In the genomic region with DNA sequence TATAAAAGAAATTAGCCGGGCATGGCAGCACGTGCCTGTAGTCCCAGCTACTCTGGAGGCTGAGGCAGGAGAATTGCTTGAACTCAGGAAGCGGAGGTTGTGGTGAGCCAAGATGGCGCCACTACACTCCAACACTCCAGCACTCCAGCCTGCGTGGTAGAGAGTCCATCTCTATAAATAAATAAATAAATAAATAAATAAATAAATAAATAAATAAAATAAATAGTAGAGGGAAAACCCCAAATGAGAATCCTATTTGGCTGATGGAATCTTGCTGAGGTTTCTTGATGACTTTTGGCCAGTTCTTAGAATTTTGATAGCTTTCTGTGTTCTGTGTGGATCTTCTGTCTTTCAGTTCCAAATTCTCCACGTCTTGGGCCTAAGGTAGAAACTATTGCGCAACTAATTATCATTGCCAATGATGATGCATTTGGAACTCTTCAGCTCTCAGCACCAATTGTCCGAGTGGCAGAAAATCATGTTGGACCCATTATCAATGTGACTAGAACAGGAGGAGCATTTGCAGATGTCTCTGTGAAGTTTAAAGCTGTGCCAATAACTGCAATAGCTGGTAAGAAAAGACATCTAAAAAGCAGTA, we compare ENCODE assay signal across 35 cellular contexts.
"Had no signal": no experiment of that assay in that cellular context is flagged by ENCODE, and none has a peak within 500 bp of the region (broad histone marks: within the 10 kb centered on the region; RNA-seq: fewer than 3 reads in every experiment).

No MANE protein-coding gene starts in this region.

- H3K27me3 ChIP-seq: adrenal gland, body of pancreas, brain microvascular endothelial cell, breast epithelium had no signal

- H3K9me3 Mint-ChIP-seq: activated CD4-positive, alpha-beta memory T cell treated with anti-CD3 and anti-CD28 coated beads for 36 hours; activated CD4-positive, alpha-beta T cell treated with anti-CD3 and anti-CD28 coated beads, Interleukin-2, amount 10 ng/mL, durations not matched to agents 24 days and 14 days; activated CD8-positive, alpha-beta T cell treated with anti-CD3 and anti-CD28 coated beads for 36 hours; activated naive CD4-positive, alpha-beta T cell treated with anti-CD3 and anti-CD28 coated beads for 36 hours; activated T-helper 17 cell treated with anti-CD3 and anti-CD28 coated beads, Interleukin-2, amount 50 U/mL, for 72 hours; T-helper 2 cell treated with Interferon-gamma antibody and Interleukin-4, amounts not matched to agents 5 μg/mL and 100 μg/mL, for 36 hours had no signal

- H3K27me3 Mint-ChIP-seq: activated B cell treated with CpG ODN at 0.5 μM for 24 hours; activated CD4-positive, alpha-beta memory T cell treated with anti-CD3 and anti-CD28 coated beads for 36 hours; activated CD4-positive, alpha-beta T cell treated with anti-CD3 and anti-CD28 coated beads, Interleukin-2, amount 10 ng/mL, durations not matched to agents 24 days and 14 days; activated naive CD8-positive, alpha-beta T cell treated with anti-CD3 and anti-CD28 coated beads for 36 hours; activated T-cell treated with anti-CD3 and anti-CD28 coated beads, Interleukin-2, amount 50 U/mL, for 24 hours; activated T-helper 17 cell treated with anti-CD3 and anti-CD28 coated beads, Interleukin-2, amount 50 U/mL, for 72 hours had no signal

- H3K36me3 Mint-ChIP-seq: activated CD4-positive, alpha-beta memory T cell treated with anti-CD3 and anti-CD28 coated beads for 36 hours; activated naive CD4-positive, alpha-beta T cell treated with anti-CD3 and anti-CD28 coated beads, Interleukin-2, amount 50 U/mL, for 72 hours; activated naive CD8-positive, alpha-beta T cell treated with anti-CD3 and anti-CD28 coated beads for 36 hours had no signal

- FAIRE-seq: astrocyte, TTC549 had no signal

- H3K27ac ChIP-seq: adrenal gland, body of pancreas, brain microvascular endothelial cell, breast epithelium, VCaP had no signal

- H3K4me3 ChIP-seq: adrenal gland, body of pancreas, breast epithelium had no signal

- H3K4me1 ChIP-seq: adrenal gland, body of pancreas, breast epithelium had no signal

- H3K9me3 ChIP-seq: adrenal gland, body of pancreas, breast epithelium had no signal

- H3K4me1 Mint-ChIP-seq: activated B cell treated with CpG ODN at 0.5 μM for 24 hours; activated CD4-positive, alpha-beta T cell treated with anti-CD3 and anti-CD28 coated beads, Interleukin-2, amount 10 ng/mL, durations not matched to agents 24 days and 14 days; activated naive CD8-positive, alpha-beta T cell treated with anti-CD3 and anti-CD28 coated beads for 36 hours; activated T-helper 17 cell treated with anti-CD3 and anti-CD28 coated beads, Interleukin-2, amount 50 U/mL, for 72 hours had no signal

- DNase-seq: activated B cell treated with CpG ODN at 0.5 μM for 24 hours; activated CD4-positive, alpha-beta memory T cell treated with anti-CD3 and anti-CD28 coated beads for 36 hours; activated CD4-positive, alpha-beta T cell treated with anti-CD3 and anti-CD28 coated beads for 4 hours; activated CD4-positive, alpha-beta T cell treated with anti-CD3 and anti-CD28 coated beads, Interleukin-2, amount 10 ng/mL, durations not matched to agents 24 days and 14 days; activated CD4-positive, alpha-beta T cell treated with anti-CD3 and anti-CD28 coated beads, Interleukin-2, amount 50 U/mL, for 1 hour; activated CD4-positive, alpha-beta T cell treated with anti-CD3 and anti-CD28 coated beads, Interleukin-2, amount 50 U/mL, for 4 hours; activated CD4-positive, CD25-positive, alpha-beta regulatory T cell treated with anti-CD3 and anti-CD28 coated beads, Interleukin-2, amount 50 U/mL, for 72 hours; activated CD8-positive, alpha-beta memory T cell treated with anti-CD3 and anti-CD28 coated beads, Interleukin-2, amount 50 U/mL, for 4 hours; activated CD8-positive, alpha-beta T cell treated with anti-CD3 and anti-CD28 coated beads for 36 hours; activated effector memory CD4-positive, alpha-beta T cell treated with anti-CD3 and anti-CD28 coated beads, Interleukin-2, amount 50 U/mL, for 16 hours; activated gamma-delta T cell treated with Interleukin-2 at 50 U/mL for 16 hours; activated naive CD4-positive, alpha-beta T cell; activated naive CD4-positive, alpha-beta T cell treated with anti-CD3 and anti-CD28 coated beads for 36 hours; activated naive CD4-positive, alpha-beta T cell treated with anti-CD3 and anti-CD28 coated beads, Interleukin-2, amount 50 U/mL, for 16 hours; activated naive CD8-positive, alpha-beta T cell treated with anti-CD3 and anti-CD28 coated beads for 36 hours; activated T-cell treated with anti-CD3 and anti-CD28 coated beads for 4 hours; activated T-cell treated with anti-CD3 and anti-CD28 coated beads, Interleukin-2, amount 50 U/mL, for 24 hours; activated T-cell treated with anti-CD3 and anti-CD28 coated beads, Interleukin-2, amount 50 U/mL, for 48 hours; adrenal gland; amniotic stem cell; aorta; body of pancreas; brain microvascular endothelial cell; central memory CD4-positive, alpha-beta T cell; T-helper 1 cell; T-helper 2 cell; T-helper 9 cell had no signal

- ATAC-seq: activated CD8-positive, alpha-beta T cell treated with anti-CD3 and anti-CD28 coated beads for 36 hours; activated naive CD4-positive, alpha-beta T cell treated with anti-CD3 and anti-CD28 coated beads, Interleukin-2, amount 50 U/mL, for 72 hours; activated T-helper 17 cell treated with anti-CD3 and anti-CD28 coated beads, Interleukin-2, amount 50 U/mL, for 72 hours; body of pancreas had no signal

- H3K4me3 Mint-ChIP-seq: activated B cell treated with CpG ODN at 0.5 μM for 24 hours; activated CD4-positive, alpha-beta memory T cell treated with anti-CD3 and anti-CD28 coated beads for 36 hours; activated CD4-positive, alpha-beta T cell treated with anti-CD3 and anti-CD28 coated beads, Interleukin-2, amount 10 ng/mL, durations not matched to agents 24 days and 14 days; activated CD8-positive, alpha-beta T cell treated with anti-CD3 and anti-CD28 coated beads for 36 hours; activated naive CD4-positive, alpha-beta T cell treated with anti-CD3 and anti-CD28 coated beads for 36 hours; activated naive CD8-positive, alpha-beta T cell treated with anti-CD3 and anti-CD28 coated beads for 36 hours; activated T-cell treated with anti-CD3 and anti-CD28 coated beads, Interleukin-2, amount 50 U/mL, for 24 hours; activated T-helper 17 cell treated with anti-CD3 and anti-CD28 coated beads, Interleukin-2, amount 50 U/mL, for 72 hours; T-helper 1 cell treated with Interleukin-12 subunit alpha and Interleukin-12 subunit beta and Interleukin-4 antibody, amounts not matched to agents 30 μg/mL and 1 μg/mL, for 36 hours; T-helper 2 cell treated with Interferon-gamma antibody and Interleukin-4, amounts not matched to agents 5 μg/mL and 100 μg/mL, for 36 hours had no signal

- H3K27ac Mint-ChIP-seq: activated B cell treated with CpG ODN at 0.5 μM for 24 hours; activated CD4-positive, alpha-beta memory T cell treated with anti-CD3 and anti-CD28 coated beads for 36 hours; activated CD4-positive, alpha-beta T cell treated with anti-CD3 and anti-CD28 coated beads, Interleukin-2, amount 10 ng/mL, durations not matched to agents 24 days and 14 days; activated CD8-positive, alpha-beta T cell treated with anti-CD3 and anti-CD28 coated beads for 36 hours; activated naive CD4-positive, alpha-beta T cell treated with anti-CD3 and anti-CD28 coated beads for 36 hours; activated naive CD4-positive, alpha-beta T cell treated with anti-CD3 and anti-CD28 coated beads, Interleukin-2, amount 50 U/mL, for 72 hours; activated naive CD8-positive, alpha-beta T cell treated with anti-CD3 and anti-CD28 coated beads for 36 hours; activated T-cell treated with anti-CD3 and anti-CD28 coated beads, Interleukin-2, amount 50 U/mL, for 24 hours; activated T-helper 17 cell treated with anti-CD3 and anti-CD28 coated beads, Interleukin-2, amount 50 U/mL, for 72 hours; T-helper 1 cell treated with Interleukin-12 subunit alpha and Interleukin-12 subunit beta and Interleukin-4 antibody, amounts not matched to agents 30 μg/mL and 1 μg/mL, for 36 hours; T-helper 2 cell treated with Interferon-gamma antibody and Interleukin-4, amounts not matched to agents 5 μg/mL and 100 μg/mL, for 36 hours had no signal

- H3K36me3 ChIP-seq: adrenal gland, brain microvascular endothelial cell, breast epithelium had no signal
